9 cellular contexts compared by ENCODE assay signal in the genomic region with DNA sequence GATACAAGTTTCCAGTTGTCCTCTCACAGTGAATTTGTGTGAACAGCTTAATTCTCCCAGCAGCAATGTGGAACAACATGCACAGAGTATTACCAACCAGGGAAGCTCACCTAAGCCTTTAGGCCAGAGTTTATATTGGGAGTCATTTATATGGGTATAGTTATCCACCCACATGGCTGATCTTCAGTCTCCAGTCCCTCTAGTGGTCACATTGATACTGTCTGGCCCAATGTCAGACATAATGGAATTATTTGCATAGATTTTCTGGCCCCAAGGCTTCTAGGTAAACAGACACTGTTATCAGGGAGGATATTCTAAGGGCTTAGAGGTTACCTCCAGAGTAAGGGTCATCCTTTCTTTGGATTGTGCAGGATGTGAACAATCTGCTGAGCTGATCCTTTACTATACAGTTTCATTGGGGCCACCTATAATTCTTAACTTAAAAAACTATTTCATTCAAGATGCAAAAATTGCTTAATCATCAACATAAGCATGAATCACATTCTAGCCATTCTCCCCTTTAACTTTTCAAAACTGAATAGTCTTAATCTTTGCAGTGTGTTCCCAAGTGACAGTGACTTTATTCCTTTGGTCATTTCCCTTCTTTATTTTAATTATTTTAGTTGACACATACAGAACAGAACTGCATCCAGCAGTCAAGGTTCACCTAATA.
A peak's percentile ranks its signal among the peaks of the same experiment; 100 is the strongest.
DNase-seq lines count a peak whose midpoint lies in the region; ATAC-seq, FAIRE-seq and TF ChIP-seq lines count a peak whose summit lies in the region.
"Had no signal": no experiment of that assay in that cellular context is flagged by ENCODE, and none has a peak within 500 bp of the region (broad histone marks: within the 10 kb centered on the region; RNA-seq: fewer than 3 reads in every experiment).

No MANE protein-coding gene starts in this region.

- TF ChIP-seq POLR2A in A549 (IDR thresholded peaks at IDR 0.05; ENCODE audit: low read length) (no peak), endothelial cell of umbilical vein (IDR thresholded peaks at IDR 0.05; ENCODE audit: low read depth, low read length) (no peak)

- peak in 1 of 2 experiments; percentile 29 for DNase-seq in A549 (ENCODE audit: low read depth in 1 of 2, low spot score in 1 of 2)
- peak; percentile 11 for DNase-seq in KBM-7
- peak; percentile 29 for DNase-seq in endothelial cell of umbilical vein (ENCODE audit: low read depth, low spot score)
- DNase-seq in mesenteric fat pad (ENCODE audit: low spot score), result no peak
- DNase-seq in caudate nucleus (lab: John Stamatoyannopoulos, UW), result no peak
- no peak for DNase-seq in NCI-H1930 (lab: John Stamatoyannopoulos, UW)

- no peak overlapping the region for H3K27ac ChIP-seq in A549
- no peak overlapping the region for H3K27ac ChIP-seq in endothelial cell of umbilical vein (ENCODE audit: insufficient read depth, low read depth, low read length)
- no peak overlapping the region for H3K27ac ChIP-seq in caudate nucleus (ENCODE audit: low read depth, low read length)

- in situ Hi-C loops in KBM-7 (cut with MboI; ENCODE audit: low pct_unique_long_range_greater_than_20kb, low sequenced_read_pairs), result no loop called here

- TF ChIP-seq CTCF in A549 (IDR thresholded peaks at IDR 0.05) (no peak), GM12872 (IDR thresholded peaks at IDR 0.05; ENCODE audit: insufficient read depth, low read depth, low read length) (peak; percentile 61), endothelial cell of umbilical vein (IDR thresholded peaks at IDR 0.05; ENCODE audit: extremely low read depth in 1 of 2, insufficient read depth in 1 of 2, low read depth in 1 of 2, low read length in 2 of 2) (peak; percentile 54 to 59)

- H3K27me3 ChIP-seq in endothelial cell of umbilical vein (ENCODE audit: control insufficient read depth in 2 of 2, insufficient read depth in 2 of 2, low read length in 2 of 2), result no peaks in the 10 kb centered on the region

- H3K9me3 ChIP-seq in A549 (no peaks in the 10 kb centered on the region), endothelial cell of umbilical vein (replicated peaks; ENCODE audit: control insufficient read depth, insufficient read depth, low read length) (no peaks in the 10 kb centered on the region)
- H3K9me3 ChIP-seq: HAP-1 had no signal

- BruUV-seq in endothelial cell of umbilical vein (replicated peaks; lab: Mats Ljungman, UMichigan), result no TSS peak

- H3K4me3 ChIP-seq in A549, result no peak overlapping the region
- H3K4me3 ChIP-seq in endothelial cell of umbilical vein (replicated peaks in 1 of 3; ENCODE audit: insufficient read depth in 1 of 3, low read depth in 1 of 3, low read length in 3 of 3), result no peak overlapping the region
- H3K4me3 ChIP-seq: HAP-1 had no signal

- intact Hi-C loops in endothelial cell of umbilical vein (cut with micrococcal nuclease), result no loop called here

- no peak overlapping the region for H3K9ac ChIP-seq in endothelial cell of umbilical vein (replicated peaks; ENCODE audit: extremely low read depth, insufficient read depth, low read length)

- H3K79me2 ChIP-seq in endothelial cell of umbilical vein (ENCODE audit: control insufficient read depth, insufficient read depth, low read length), result no peaks in the 10 kb centered on the region

- POLR2A ChIA-PET in A549 (lab: Yijun Ruan, JAX) (no interaction called here), endothelial cell of umbilical vein (lab: Charles Lee) (no interaction called here)

- H3K4me2 ChIP-seq in A549 (no peak overlapping the region), endothelial cell of umbilical vein (ENCODE audit: insufficient read depth, low read length) (no peak overlapping the region)

- dilution Hi-C loops in endothelial cell of umbilical vein (cut with MboI; ENCODE audit: extremely low pct_ligation_motif_present, low sequenced_read_pairs), result no loop called here

- FAIRE-seq in A549 (lab: Jason Lieb, UNC), result no peak
- peak; percentile 15 for FAIRE-seq in endothelial cell of umbilical vein (lab: Jason Lieb, UNC)

- no peak for TF ChIP-seq EP300 in A549 (IDR thresholded peaks at IDR 0.05)

- H2AFZ ChIP-seq in endothelial cell of umbilical vein (ENCODE audit: low read depth, low read length), result no peak overlapping the region

- no peaks in the 10 kb centered on the region for H3K4me1 ChIP-seq in A549
- no peaks in the 10 kb centered on the region for H3K4me1 ChIP-seq in endothelial cell of umbilical vein (ENCODE audit: control insufficient read depth, extremely low read depth, insufficient read depth, low read length)
- H3K4me1 ChIP-seq: HAP-1 had no signal

- H3K36me3 ChIP-seq in endothelial cell of umbilical vein (ENCODE audit: control insufficient read depth in 2 of 2, extremely low read depth in 1 of 2, insufficient read depth in 2 of 2, low read length in 2 of 2), result no peaks in the 10 kb centered on the region
- H3K36me3 ChIP-seq: HAP-1 had no signal

- no peaks in the 10 kb centered on the region for H3K9me1 ChIP-seq in endothelial cell of umbilical vein (replicated peaks; ENCODE audit: control insufficient read depth, extremely low read depth, insufficient read depth, low read length)

- peak in 1 of 2 experiments; percentile 4; a peak in 1 of 5 replicates for TF ChIP-seq RAD21 in A549 (conservative IDR thresholded peaks at IDR 0.05 in 1 of 2, IDR thresholded peaks at IDR 0.05 in 1 of 2)

- H4K20me1 ChIP-seq in endothelial cell of umbilical vein (replicated peaks; ENCODE audit: control insufficient read depth, extremely low read depth, insufficient read depth, low read length), result no peaks in the 10 kb centered on the region

- ATAC-seq in A549, result peak; percentile 43 to 78; a peak in 3 of 6 replicates
- ATAC-seq in GM18909 (IDR thresholded peaks at IDR 0.05; ENCODE audit: poor library complexity, unreplicated experiment), result no peak

- CTCF ChIA-PET in A549 (lab: Yijun Ruan, JAX) (interaction anchor here (0.7 to 2.6 kb wide), 2 partner anchors 36 to 77 kb away, joined by 3 to 7 read pairs; no protein-coding TSS in a partner anchor), endothelial cell of umbilical vein (lab: Charles Lee) (interaction anchor here (0.7 to 2.7 kb wide), 6 partner anchors 12 to 158 kb away, joined by 3 to 11 read pairs (median 4); a partner anchor contains a TSS)

TF ChIP-seq in A549, 52 proteins besides CTCF, POLR2A, EP300 and RAD21:
- no peak for TF ChIP-seq ZSCAN20 (CRISPR knock-in tag; IDR thresholded peaks at IDR 0.05)
- peak; percentile 53 for TF ChIP-seq MAFK (IDR thresholded peaks at IDR 0.05; ENCODE audit: partially characterized antibody)

TF ChIP-seq in endothelial cell of umbilical vein, 7 proteins besides CTCF, POLR2A, EP300 and RAD21:
- TF ChIP-seq, protein P1, sequence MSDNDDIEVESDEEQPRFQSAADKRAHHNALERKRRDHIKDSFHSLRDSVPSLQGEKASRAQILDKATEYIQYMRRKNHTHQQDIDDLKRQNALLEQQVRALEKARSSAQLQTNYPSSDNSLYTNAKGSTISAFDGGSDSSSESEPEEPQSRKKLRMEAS (IDR thresholded peaks at IDR 0.05; ENCODE audit: insufficient read depth, insufficient read length), result no peak
- no peak for TF ChIP-seq MYC (IDR thresholded peaks at IDR 0.05; ENCODE audit: low read depth, low read length)
- TF ChIP-seq EZH2 (IDR thresholded peaks at IDR 0.05; ENCODE audit: borderline replicate concordance, low read depth, low read length, severe bottlenecking), result no peak
- TF ChIP-seq JUN (IDR thresholded peaks at IDR 0.05; ENCODE audit: borderline replicate concordance, insufficient read depth, insufficient read length, low read depth), result no peak
- no peak for TF ChIP-seq POLR2AphosphoS5 (IDR thresholded peaks at IDR 0.05; ENCODE audit: insufficient read depth, low read depth, low read length)
- TF ChIP-seq GATA2 (IDR thresholded peaks at IDR 0.05; ENCODE audit: insufficient read depth, insufficient read length, low read depth, low read length), result no peak
- no peak for TF ChIP-seq FOS (IDR thresholded peaks at IDR 0.05; ENCODE audit: borderline replicate concordance, insufficient read depth, low read length)

Comparison
In these comparisons a context has a peak if more than half of its experiments do, and no peak if none do; other contexts are left out.
1. DNase-seq: peak in KBM-7 (single experiment) and endothelial cell of umbilical vein (single experiment); none in mesenteric fat pad (single experiment), caudate nucleus (0 of 61) and NCI-H1930 (0 of 2).